ENCODE assay signal across 1 cellular context in genomic region chr15:40500584-40501330, GRCh38.
TF ChIP-seq lines count a peak whose summit lies in the region.

No MANE protein-coding gene starts in this region.

TF ChIP-seq in SK-N-SH, 30 proteins besides CTCF, POLR2A, EP300 and RAD21 (continued from another document):
- TF ChIP-seq, protein P1, sequence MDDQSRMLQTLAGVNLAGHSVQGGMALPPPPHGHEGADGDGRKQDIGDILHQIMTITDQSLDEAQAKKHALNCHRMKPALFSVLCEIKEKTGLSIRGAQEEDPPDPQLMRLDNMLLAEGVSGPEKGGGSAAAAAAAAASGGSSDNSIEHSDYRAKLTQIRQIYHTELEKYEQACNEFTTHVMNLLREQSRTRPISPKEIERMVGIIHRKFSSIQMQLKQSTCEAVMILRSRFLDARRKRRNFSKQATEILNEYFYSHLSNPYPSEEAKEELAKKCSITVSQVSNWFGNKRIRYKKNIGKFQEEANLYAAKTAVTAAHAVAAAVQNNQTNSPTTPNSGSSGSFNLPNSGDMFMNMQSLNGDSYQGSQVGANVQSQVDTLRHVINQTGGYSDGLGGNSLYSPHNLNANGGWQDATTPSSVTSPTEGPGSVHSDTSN (IDR thresholded peaks at IDR 0.05): 0 out of 2 replicates have a peak, but pooled peaks have one; percentile 2
- TF ChIP-seq CHD2 (IDR thresholded peaks at IDR 0.05; ENCODE audit: low read length, partially characterized antibody) (no peak), FOSL2 (IDR thresholded peaks at IDR 0.05; ENCODE audit: borderline replicate concordance, low read depth) (peak; percentile 46)
